Comparison of ENCODE assay signal across 8 cellular contexts in genomic region chr2:134782792-134783191, GRCh38. TPM values are rescaled to one million over a fixed set of nuclear protein-coding genes. Genes with fewer than 3 reads are reported as not detected.
DNase-seq lines count a peak whose midpoint lies in the region; ATAC-seq, FAIRE-seq and TF ChIP-seq lines count a peak whose summit lies in the region.

No MANE protein-coding gene starts in this region.

- no peak overlapping the region for H3K18ac ChIP-seq in neuronal stem cell (ENCODE audit: low read length)

- no peaks in the 10 kb centered on the region for H3K9me3 ChIP-seq in sigmoid colon
- H3K9me3 ChIP-seq in neuronal stem cell (replicated peaks in 1 of 2; ENCODE audit: control insufficient read depth in 2 of 2, insufficient read depth in 1 of 2, low read depth in 1 of 2, low read length in 2 of 2): no peaks in the 10 kb centered on the region

- H3K36me3 ChIP-seq in sigmoid colon: no peaks in the 10 kb centered on the region
- no peaks in the 10 kb centered on the region for H3K36me3 ChIP-seq in neuronal stem cell (replicated peaks in 1 of 2; ENCODE audit: control insufficient read depth in 2 of 2, insufficient read depth in 2 of 2, low read length in 2 of 2)

- H3K79me1 ChIP-seq in neuronal stem cell (ENCODE audit: low read depth, low read length): no peaks in the 10 kb centered on the region

- H3K27ac ChIP-seq in sigmoid colon: no peak overlapping the region
- H3K27ac ChIP-seq in neuronal stem cell (replicated peaks; ENCODE audit: low read length): no peak overlapping the region

- no peaks in the 10 kb centered on the region for H3K4me1 ChIP-seq in sigmoid colon
- no peaks in the 10 kb centered on the region for H3K4me1 ChIP-seq in neuronal stem cell (ENCODE audit: control insufficient read depth in 2 of 2, insufficient read depth in 1 of 2, low read depth in 1 of 2, low read length in 2 of 2)

- intact Hi-C loops in sigmoid colon (cut with DNase I): no loop called here

- no peak overlapping the region for H2BK15ac ChIP-seq in neuronal stem cell (ENCODE audit: low read length)

- H3K4me2 ChIP-seq in neuronal stem cell (ENCODE audit: insufficient read depth, low read length, poor library complexity, severe bottlenecking): no peak overlapping the region

- H3K4ac ChIP-seq in neuronal stem cell (ENCODE audit: low read length): no peak overlapping the region

- no peak overlapping the region for H2AK5ac ChIP-seq in neuronal stem cell (ENCODE audit: low read depth, low read length)

- no peak overlapping the region for H2BK120ac ChIP-seq in neuronal stem cell (ENCODE audit: low read depth, low read length)

- H2BK12ac ChIP-seq in neuronal stem cell (ENCODE audit: low read length): no peak overlapping the region

- H3K14ac ChIP-seq in neuronal stem cell (ENCODE audit: low read length): no peak overlapping the region

- WGBS in sigmoid colon, 2 donors: 52 to 59% methylated on average over 3 of the region's 3 CpGs
- WGBS in neuronal stem cell (ENCODE audit: extremely low coverage in 2 of 2, insufficient read length in 2 of 2, insufficient replicate concordance in 1 of 2), 2 donors: no CpG with 5 or more reads among the region's 3 CpGs

- no peak overlapping the region for H3K23ac ChIP-seq in neuronal stem cell (ENCODE audit: low read depth, low read length, poor library complexity)

- TF ChIP-seq CTCF in epithelial cell of proximal tubule (conservative IDR thresholded peaks at IDR 0.05; ENCODE audit: low read depth, low read length) (peak; percentile 83), sigmoid colon (IDR thresholded peaks at IDR 0.05) (no peak)

- peak; percentile 73 for FAIRE-seq in H54 (lab: Jason Lieb, UNC)

- no peak overlapping the region for H4K8ac ChIP-seq in neuronal stem cell (ENCODE audit: low read depth, low read length)

- no peak for ATAC-seq in activated CD4-positive, CD25-positive, alpha-beta regulatory T cell treated with anti-CD3 and anti-CD28 coated beads, Interleukin-2, amount 50 U/mL, for 24 hours

- no peak for TF ChIP-seq EP300 in sigmoid colon (IDR thresholded peaks at IDR 0.05)

- no peak overlapping the region for H2AFZ ChIP-seq in neuronal stem cell (ENCODE audit: low read length)

- H3K27me3 ChIP-seq in sigmoid colon (no peaks in the 10 kb centered on the region), neuronal stem cell (ENCODE audit: control insufficient read depth in 3 of 3, insufficient read depth in 3 of 3, low read depth in 1 of 3, low read length in 3 of 3) (no peaks in the 10 kb centered on the region)

- H4K91ac ChIP-seq in neuronal stem cell (ENCODE audit: low read depth, low read length, poor library complexity): no peak overlapping the region

- H3K4me3 ChIP-seq in epithelial cell of proximal tubule (ENCODE audit: low read depth, low read length) (no peak overlapping the region), sigmoid colon (no peak overlapping the region), neuronal stem cell (ENCODE audit: low read length in 2 of 2) (no peak overlapping the region)

- H2BK5ac ChIP-seq in neuronal stem cell (ENCODE audit: low read length): no peak overlapping the region

- no peak overlapping the region for H3K9ac ChIP-seq in neuronal stem cell (ENCODE audit: low read depth, low read length, poor library complexity)

- DNase-seq in EH (ENCODE audit: low read depth): peak; percentile 36
- DNase-seq in H54 (ENCODE audit: insufficient read length, low spot score): no peak
- peak; percentile 57 for DNase-seq in NCI-H2227 (lab: John Stamatoyannopoulos, UW; ENCODE audit: unreplicated experiment)
- DNase-seq in epithelial cell of proximal tubule (ENCODE audit: low read depth): peak; percentile 58
- DNase-seq in sigmoid colon: no peak
- no peak for DNase-seq in neuronal stem cell (ENCODE audit: low spot score)
- DNase-seq in NCI-H82 treated with DMSO at 0.1 percent for 48 hours (lab: John Stamatoyannopoulos, UW; ENCODE audit: unreplicated experiment): no peak

- TF ChIP-seq POLR2A in H54 (IDR thresholded peaks at IDR 0.05; ENCODE audit: low read depth, low read length) (no peak), sigmoid colon (IDR thresholded peaks at IDR 0.05) (no peak)

RNA-seq across cellular contexts. Expression of gene ACMSD, which starts 55.6 kb away (rescaled TPM):
- 0.23 and 0.29 TPM in 2 replicates for total RNA-seq in epithelial cell of proximal tubule
- total RNA-seq in sigmoid colon: not detected
- polyA plus RNA-seq in sigmoid colon: not detected
- polyA plus RNA-seq in neuronal stem cell (2013, experiment 1 of 2): not detected
- not detected for polyA plus RNA-seq in neuronal stem cell (2013, experiment 2 of 2)

Comparison
In these comparisons a context has a peak if more than half of its experiments do, and no peak if none do; other contexts are left out.
1. DNase-seq: peak in EH (single experiment), NCI-H2227 (single experiment) and epithelial cell of proximal tubule (single experiment); none in H54 (single experiment), sigmoid colon (single experiment), neuronal stem cell (single experiment) and NCI-H82 treated with DMSO at 0.1 percent for 48 hours (single experiment).